ENCODE assay signal across 9 cellular contexts in genomic region chr9:123749580-123750202, GRCh38.
DNase-seq lines count a peak whose midpoint lies in the region; ATAC-seq and TF ChIP-seq lines count a peak whose summit lies in the region.
"Had no signal": no experiment of that assay in that cellular context is flagged by ENCODE, and none has a peak within 500 bp of the region (broad histone marks: within the 10 kb centered on the region; RNA-seq: fewer than 3 reads in every experiment).

No MANE protein-coding gene starts in this region.

- no peaks in the 10 kb centered on the region for H3K27me3 ChIP-seq in CD4-positive, CD25-positive, alpha-beta regulatory T cell (ENCODE audit: control insufficient read depth, insufficient read depth, low read length)

- no peaks in the 10 kb centered on the region for H3K27me3 Mint-ChIP-seq in CD4-positive, CD25-positive, alpha-beta regulatory T cell

- H3K27ac ChIP-seq in CD4-positive, CD25-positive, alpha-beta regulatory T cell (ENCODE audit: insufficient read depth, low read length, poor library complexity, severe bottlenecking) = no peak overlapping the region

- H3K9me3 ChIP-seq in CD4-positive, CD25-positive, alpha-beta regulatory T cell (ENCODE audit: control insufficient read depth in 2 of 2, low read length in 2 of 2) = no peaks in the 10 kb centered on the region

- peaks cover 6% of the 10 kb centered on the region for H3K36me3 Mint-ChIP-seq in CD4-positive, CD25-positive, alpha-beta regulatory T cell

- no peaks in the 10 kb centered on the region for H3K36me3 ChIP-seq in CD4-positive, CD25-positive, alpha-beta regulatory T cell (ENCODE audit: control insufficient read depth, insufficient read depth, low read length)

- peak in 1 of 3 donors; percentile 25 for DNase-seq in CD4-positive, CD25-positive, alpha-beta regulatory T cell
- DNase-seq in GM20000 (ENCODE audit: low spot score) (peak; percentile 51), KBM-7 (peak; percentile 53), fibroblast of villous mesenchyme (ENCODE audit: low read depth) (peak; percentile 33), T-helper 1 cell (no peak), HK-2 (ENCODE audit: unreplicated experiment) (no peak)
- DNase-seq: posterior cingulate gyrus had no signal

- TF ChIP-seq CTCF in GM20000 (IDR thresholded peaks at IDR 0.05; ENCODE audit: extremely low read depth, missing control alignments) (no peak), fibroblast of villous mesenchyme (IDR thresholded peaks at IDR 0.05; ENCODE audit: insufficient read depth, low read depth, low read length) (no peak)

- H3K4me1 ChIP-seq in CD4-positive, CD25-positive, alpha-beta regulatory T cell (ENCODE audit: control insufficient read depth, insufficient read depth, low read length, poor library complexity, severe bottlenecking) = peaks cover 3% of the 10 kb centered on the region

- in situ Hi-C loops in KBM-7 (cut with MboI; ENCODE audit: low pct_unique_long_range_greater_than_20kb, low sequenced_read_pairs) = no loop called here

- peak; percentile 37 to 46 for ATAC-seq in CD4-positive, CD25-positive, alpha-beta regulatory T cell (ENCODE audit: low read depth in 2 of 2)
- ATAC-seq in HG02840 (IDR thresholded peaks at IDR 0.05; ENCODE audit: low FRiP score, unreplicated experiment) (no peak), HG03095 (IDR thresholded peaks at IDR 0.05; ENCODE audit: unreplicated experiment) (no peak)

- H3K27ac Mint-ChIP-seq in CD4-positive, CD25-positive, alpha-beta regulatory T cell = peak overlapping the region in 1 of 3 donors; percentile 71

- no peaks in the 10 kb centered on the region for H3K9me3 Mint-ChIP-seq in CD4-positive, CD25-positive, alpha-beta regulatory T cell

- H3K4me1 Mint-ChIP-seq in CD4-positive, CD25-positive, alpha-beta regulatory T cell = peaks cover 6 to 20% (median 15%) of the 10 kb centered on the region in 4 donors

- H3K4me3 Mint-ChIP-seq in CD4-positive, CD25-positive, alpha-beta regulatory T cell = no peak overlapping the region

- H3K4me3 ChIP-seq in CD4-positive, CD25-positive, alpha-beta regulatory T cell (ENCODE audit: low read depth, low read length) = no peak overlapping the region
- H3K4me3 ChIP-seq in fibroblast of villous mesenchyme (ENCODE audit: low read depth, low read length) = no peak overlapping the region

Comparison
In these comparisons a context has a peak if more than half of its experiments do, and no peak if none do; other contexts are left out.
1. ATAC-seq: peak in CD4-positive, CD25-positive, alpha-beta regulatory T cell (2 of 2); none in HG02840 (single experiment) and HG03095 (single experiment).
2. DNase-seq: peak in GM20000 (single experiment), KBM-7 (single experiment) and fibroblast of villous mesenchyme (single experiment); none in T-helper 1 cell (0 of 5) and HK-2 (single experiment).